8 cellular contexts compared by ENCODE assay signal in genomic region chr18:61635901-61636528, GRCh38.
DNase-seq lines count a peak whose midpoint lies in the region; ATAC-seq lines count a peak whose summit lies in the region.

No MANE protein-coding gene starts in this region.

- H3K9me3 Mint-ChIP-seq in activated T-cell treated with anti-CD3 and anti-CD28 coated beads, Interleukin-2, amount 50 U/mL, for 72 hours: no peaks in the 10 kb centered on the region

- H3K4me3 Mint-ChIP-seq in activated T-cell treated with anti-CD3 and anti-CD28 coated beads, Interleukin-2, amount 50 U/mL, for 72 hours: no peak overlapping the region

- no peaks in the 10 kb centered on the region for H3K36me3 Mint-ChIP-seq in activated T-cell treated with anti-CD3 and anti-CD28 coated beads, Interleukin-2, amount 50 U/mL, for 72 hours (ENCODE audit: insufficient read depth in 2 of 2)

- ATAC-seq in HG02885 (IDR thresholded peaks at IDR 0.05; ENCODE audit: poor library complexity, unreplicated experiment) (peak; percentile 82), GM21526 (IDR thresholded peaks at IDR 0.05; ENCODE audit: low FRiP score, unreplicated experiment) (no peak)
- peak; percentile 46 to 58 for ATAC-seq in activated T-cell treated with anti-CD3 and anti-CD28 coated beads, Interleukin-2, amount 50 U/mL, for 72 hours (replicated peaks in 1 of 2)

- H3K27ac Mint-ChIP-seq in activated T-cell treated with anti-CD3 and anti-CD28 coated beads, Interleukin-2, amount 50 U/mL, for 72 hours: no peak overlapping the region

- DNase-seq in DMS 273 (lab: John Stamatoyannopoulos, UW; ENCODE audit: unreplicated experiment) (peak; percentile 90), NCI-H510A (lab: John Stamatoyannopoulos, UW) (peak; percentile 80), glomerular visceral epithelial cell (ENCODE audit: extremely low spot score) (peak; percentile 23), posterior cingulate gyrus (peak in 6 of 10 donors; percentile 22 to 88 (median 51)), 8988T (no peak)
- peak; percentile 40 to 56 for DNase-seq in activated T-cell treated with anti-CD3 and anti-CD28 coated beads, Interleukin-2, amount 50 U/mL, for 72 hours

- H3K27me3 Mint-ChIP-seq in activated T-cell treated with anti-CD3 and anti-CD28 coated beads, Interleukin-2, amount 50 U/mL, for 72 hours (ENCODE audit: low read depth): peaks cover 1% of the 10 kb centered on the region

- no peaks in the 10 kb centered on the region for H3K4me1 Mint-ChIP-seq in activated T-cell treated with anti-CD3 and anti-CD28 coated beads, Interleukin-2, amount 50 U/mL, for 72 hours (ENCODE audit: low read depth)

- intact Hi-C loops in posterior cingulate gyrus (cut with DNase I): loop anchor here (2.0 to 5.0 kb wide), 2 partner anchors 259 to 496 kb away; no protein-coding TSS in a partner anchor
